In the genomic region with DNA sequence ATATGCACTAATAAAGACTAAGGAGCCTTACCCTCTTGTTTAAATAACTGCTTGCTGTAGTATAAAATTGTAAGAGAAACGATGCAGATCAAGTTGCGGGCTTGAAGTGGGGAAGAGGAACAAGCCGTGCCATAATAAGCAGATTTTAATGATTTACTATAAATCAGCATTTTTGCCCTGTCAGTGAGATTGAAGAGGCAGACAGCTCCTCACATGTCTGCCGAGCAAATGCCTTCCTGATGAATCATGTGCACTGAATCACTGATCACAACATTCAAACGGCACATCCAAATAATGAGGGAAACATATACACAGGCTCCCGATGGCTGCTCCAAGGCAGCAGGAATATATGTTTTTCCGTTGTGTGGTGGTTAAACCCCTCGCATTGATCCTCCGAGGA, we compare ENCODE assay signal across 13 cellular contexts.
A peak's percentile ranks its signal among the peaks of the same experiment; 100 is the strongest.
DNase-seq lines count a peak whose midpoint lies in the region; ATAC-seq and TF ChIP-seq lines count a peak whose summit lies in the region.
"Had no signal": no experiment of that assay in that cellular context is flagged by ENCODE, and none has a peak within 500 bp of the region (broad histone marks: within the 10 kb centered on the region; RNA-seq: fewer than 3 reads in every experiment).

No MANE protein-coding gene starts in this region.

- H3K36me3 ChIP-seq in mammary epithelial cell (ENCODE audit: insufficient read depth, low read length) (no peaks in the 10 kb centered on the region), mesendoderm (ENCODE audit: control insufficient read depth, insufficient read depth, low read length) (no peaks in the 10 kb centered on the region)

- no peak overlapping the region for H3K56ac ChIP-seq in mesendoderm (ENCODE audit: low read length)

- H3K4me2 ChIP-seq in mammary epithelial cell (ENCODE audit: insufficient read depth, low read depth, low read length) = peak overlapping the region; percentile 43
- H3K4me2 ChIP-seq in mesendoderm (ENCODE audit: low read length) = no peak overlapping the region

- H3K27me3 ChIP-seq in mammary epithelial cell (ENCODE audit: insufficient read depth, low read length) (no peaks in the 10 kb centered on the region), mesendoderm (ENCODE audit: insufficient read depth, low read length, poor library complexity) (no peaks in the 10 kb centered on the region), dorsolateral prefrontal cortex (peaks cover 0 to 20% (median 0%) of the 10 kb centered on the region in 45 donors)

- H4K8ac ChIP-seq in mesendoderm (ENCODE audit: low read depth, low read length) = no peak overlapping the region

- H3K4me1 Mint-ChIP-seq in activated naive CD8-positive, alpha-beta T cell treated with anti-CD3 and anti-CD28 coated beads, Interleukin-2, amount 50 U/mL, for 24 hours = no peaks in the 10 kb centered on the region

- H2BK15ac ChIP-seq in mesendoderm (replicated peaks; ENCODE audit: low read depth) = no peak overlapping the region

- CTCF ChIA-PET in mammary epithelial cell (lab: Charles Lee; ENCODE audit: low non-redundant PET) = interaction anchor here (0.7 kb wide), 1 partner anchor 63 kb away, joined by 6 read pairs; no protein-coding TSS in a partner anchor

- in situ Hi-C loops in mammary epithelial cell (cut with MboI; ENCODE audit: low sequenced_read_pairs in 2 of 2) = no loop called here

- no peaks in the 10 kb centered on the region for H3K36me3 Mint-ChIP-seq in activated naive CD8-positive, alpha-beta T cell treated with anti-CD3 and anti-CD28 coated beads, Interleukin-2, amount 50 U/mL, for 24 hours (ENCODE audit: low read depth)

- peaks cover 12% of the 10 kb centered on the region for H3K4me1 ChIP-seq in mammary epithelial cell (ENCODE audit: insufficient read depth, low read length)
- no peaks in the 10 kb centered on the region for H3K4me1 ChIP-seq in mesendoderm (ENCODE audit: control insufficient read depth, low read depth, low read length)

- ATAC-seq in HG02759 (IDR thresholded peaks at IDR 0.05; ENCODE audit: unreplicated experiment) = no peak
- no peak for ATAC-seq in activated naive CD8-positive, alpha-beta T cell treated with anti-CD3 and anti-CD28 coated beads, Interleukin-2, amount 50 U/mL, for 24 hours

- peak overlapping the region; percentile 35 for H2AFZ ChIP-seq in mammary epithelial cell (ENCODE audit: low read depth, low read length)

- no peak overlapping the region for H2BK5ac ChIP-seq in mesendoderm (ENCODE audit: low read length)

- no peak overlapping the region for H2AK5ac ChIP-seq in mesendoderm (ENCODE audit: low read length)

- no peak overlapping the region for H4K5ac ChIP-seq in mesendoderm (ENCODE audit: low read length)

- peaks cover 11% of the 10 kb centered on the region for H3K27me3 Mint-ChIP-seq in activated naive CD8-positive, alpha-beta T cell treated with anti-CD3 and anti-CD28 coated beads, Interleukin-2, amount 50 U/mL, for 24 hours

- 3% methylated on average over 7 of the region's 9 CpGs for WGBS in mammary epithelial cell (ENCODE audit: low coverage, missing lambda C conversion rate)
- WGBS in mesendoderm (ENCODE audit: extremely low coverage, insufficient coverage, low lambda C conversion rate) = no CpG with 5 or more reads among the region's 9 CpGs

- H3K4me3 Mint-ChIP-seq in activated naive CD8-positive, alpha-beta T cell treated with anti-CD3 and anti-CD28 coated beads, Interleukin-2, amount 50 U/mL, for 24 hours = no peak overlapping the region

- H3K27ac ChIP-seq in mammary epithelial cell (ENCODE audit: insufficient read depth, low read depth, low read length) (peak overlapping the region; percentile 19), mesendoderm (ENCODE audit: low read depth, low read length) (no peak overlapping the region), dorsolateral prefrontal cortex (no peak overlapping the region)

- no peak overlapping the region for H2BK120ac ChIP-seq in mesendoderm (ENCODE audit: low read depth, low read length)

- intact Hi-C loops in mammary epithelial cell (cut with micrococcal nuclease) (no loop called here), dorsolateral prefrontal cortex (cut with DNase I) (no loop called here)

- H3K4me3 ChIP-seq in AG10803 (ENCODE audit: low read length) = no peak overlapping the region
- H3K4me3 ChIP-seq in mammary epithelial cell (replicated peaks in 1 of 3; ENCODE audit: insufficient read depth in 1 of 3, low read depth in 2 of 3, low read length in 3 of 3) = no peak overlapping the region
- H3K4me3 ChIP-seq in mesendoderm (ENCODE audit: low read length) = no peak overlapping the region
- H3K4me3 ChIP-seq in dorsolateral prefrontal cortex = no peak overlapping the region

- H3K79me1 ChIP-seq in mesendoderm (ENCODE audit: low read length) = no peaks in the 10 kb centered on the region

- no peak overlapping the region for H3K18ac ChIP-seq in mesendoderm (ENCODE audit: low read length)

- H3K9me3 Mint-ChIP-seq in activated naive CD8-positive, alpha-beta T cell treated with anti-CD3 and anti-CD28 coated beads, Interleukin-2, amount 50 U/mL, for 24 hours = peaks cover 6% of the 10 kb centered on the region

- H3K27ac Mint-ChIP-seq in activated naive CD8-positive, alpha-beta T cell treated with anti-CD3 and anti-CD28 coated beads, Interleukin-2, amount 50 U/mL, for 24 hours = no peak overlapping the region

- no peak overlapping the region for H3K9ac ChIP-seq in mammary epithelial cell (ENCODE audit: insufficient read depth, low read length)
- H3K9ac ChIP-seq in mesendoderm (ENCODE audit: low read length) = no peak overlapping the region

- H4K20me1 ChIP-seq in mammary epithelial cell (ENCODE audit: insufficient read depth, low read length) = no peaks in the 10 kb centered on the region

- dilution Hi-C loops in mammary epithelial cell (cut with HindIII; ENCODE audit: low sequenced_read_pairs) = no loop called here

- BruUV-seq in mammary epithelial cell (replicated peaks; lab: Mats Ljungman, UMichigan) = no TSS peak

- H3K23ac ChIP-seq in mesendoderm (ENCODE audit: low read length) = no peak overlapping the region

- TF ChIP-seq CTCF in AG10803 (conservative IDR thresholded peaks at IDR 0.05; ENCODE audit: low read length) (no peak), mammary epithelial cell (conservative IDR thresholded peaks at IDR 0.05 in 1 of 2, IDR thresholded peaks at IDR 0.05 in 1 of 2; ENCODE audit: extremely low read depth in 1 of 2, insufficient read depth in 1 of 2, low read depth in 1 of 2, low read length in 2 of 2) (no peak), dorsolateral prefrontal cortex (IDR thresholded peaks at IDR 0.05 in 54 of 56, conservative IDR thresholded peaks at IDR 0.05 in 2 of 56; ENCODE audit: low read depth in 1 of 56, partially characterized antibody in 56 of 56) (no peak)

- H3K9me3 ChIP-seq in mammary epithelial cell (replicated peaks; ENCODE audit: insufficient read depth, low read length) = no peaks in the 10 kb centered on the region

- DNase-seq in AG10803 (ENCODE audit: low read depth) = peak; percentile 67
- DNase-seq in HT1080 (ENCODE audit: low read depth) = peak; percentile 87
- DNase-seq in mammary epithelial cell = peak; percentile 76
- peak; percentile 42 for DNase-seq in mesendoderm
- DNase-seq in activated naive CD8-positive, alpha-beta T cell treated with anti-CD3 and anti-CD28 coated beads, Interleukin-2, amount 50 U/mL, for 24 hours = no peak
- DNase-seq in superior temporal gyrus (ENCODE audit: extremely low spot score) = no peak
- DNase-seq in dorsolateral prefrontal cortex = no peak
- DNase-seq: activated CD8-positive, alpha-beta memory T cell treated with anti-CD3 and anti-CD28 coated beads, Interleukin-2, amount 50 U/mL, for 4 hours; Kasumi-1; midbrain; stimulated activated CD8-positive, alpha-beta memory T cell treated with anti-CD3 and anti-CD28 coated beads, Interleukin-4, amount 100 ng/mL, for 48 hours; T-helper 9 cell had no signal

- H3K4ac ChIP-seq in mesendoderm (ENCODE audit: low read depth, low read length) = no peak overlapping the region

- H3K79me2 ChIP-seq in mammary epithelial cell (ENCODE audit: insufficient read depth, low read length) = no peaks in the 10 kb centered on the region
- no peaks in the 10 kb centered on the region for H3K79me2 ChIP-seq in mesendoderm (ENCODE audit: control insufficient read depth, insufficient read depth, low read length)

Comparison
In these comparisons a context has a peak if more than half of its experiments do, and no peak if none do; other contexts are left out.
1. DNase-seq: peak in AG10803 (single experiment), HT1080 (single experiment), mammary epithelial cell (single experiment) and mesendoderm (single experiment); none in activated naive CD8-positive, alpha-beta T cell treated with anti-CD3 and anti-CD28 coated beads, Interleukin-2, amount 50 U/mL, for 24 hours (single experiment), superior temporal gyrus (single experiment) and dorsolateral prefrontal cortex (0 of 10).